17 cellular contexts compared by ENCODE assay signal in the genomic region with DNA sequence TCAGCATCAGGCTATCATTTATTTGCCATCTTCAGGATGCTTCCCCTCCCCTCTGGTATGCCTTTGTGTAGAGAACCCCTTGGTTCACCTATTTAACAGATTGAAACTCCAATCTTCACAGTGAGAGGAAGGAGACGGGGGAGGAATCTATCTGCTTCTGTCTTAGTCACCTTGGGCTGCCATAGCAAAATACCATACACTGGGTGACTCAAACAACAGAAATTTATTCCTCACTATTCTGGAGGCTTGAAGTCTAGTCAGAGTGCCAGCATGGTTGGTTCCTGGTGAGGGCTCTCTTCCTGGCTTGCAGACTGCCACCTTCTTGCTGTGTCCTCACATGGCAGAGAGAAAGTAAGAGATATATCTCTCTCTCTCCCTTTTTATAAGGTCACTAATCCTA. TPM values are rescaled to one million over a fixed set of nuclear protein-coding genes. Genes with fewer than 3 reads are reported as not detected.
DNase-seq lines count a peak whose midpoint lies in the region; ATAC-seq and TF ChIP-seq lines count a peak whose summit lies in the region.
"Had no signal": no experiment of that assay in that cellular context is flagged by ENCODE, and none has a peak within 500 bp of the region (broad histone marks: within the 10 kb centered on the region; RNA-seq: fewer than 3 reads in every experiment).

No MANE protein-coding gene starts in this region.

- no peaks in the 10 kb centered on the region for H3K9me3 Mint-ChIP-seq in glutamatergic neuron (ENCODE audit: unreplicated experiment)

- no peak overlapping the region for H3K27ac Mint-ChIP-seq in glutamatergic neuron (ENCODE audit: unreplicated experiment)
- H3K27ac Mint-ChIP-seq: stimulated activated memory B cell treated with anti-CD40 and anti-IgM and Interleukin-4, amounts not matched to agents 10 μg/mL and 1 μg/mL and 100 μg/mL, for 72 hours had no signal

- H3K27me3 Mint-ChIP-seq in glutamatergic neuron (ENCODE audit: unreplicated experiment) = peaks cover 1% of the 10 kb centered on the region

- no peak for ATAC-seq in GM19351 (IDR thresholded peaks at IDR 0.05; ENCODE audit: unreplicated experiment)
- ATAC-seq: gastrocnemius medialis; HepG2; stimulated activated memory B cell treated with anti-CD40 and anti-IgM and Interleukin-4, amounts not matched to agents 10 μg/mL and 1 μg/mL and 100 μg/mL, for 72 hours had no signal

- peaks cover 21% of the 10 kb centered on the region for H3K36me3 Mint-ChIP-seq in glutamatergic neuron (ENCODE audit: unreplicated experiment)
- H3K36me3 Mint-ChIP-seq: stimulated activated memory B cell treated with anti-CD40 and anti-IgM and Interleukin-4, amounts not matched to agents 10 μg/mL and 1 μg/mL and 100 μg/mL, for 72 hours had no signal

- no peak overlapping the region for H3K4me3 Mint-ChIP-seq in glutamatergic neuron (ENCODE audit: unreplicated experiment)
- H3K4me3 Mint-ChIP-seq: stimulated activated memory B cell treated with anti-CD40 and anti-IgM and Interleukin-4, amounts not matched to agents 10 μg/mL and 1 μg/mL and 100 μg/mL, for 72 hours had no signal

- in situ Hi-C loops in astrocyte of the spinal cord (cut with HindIII; ENCODE audit: low sequenced_read_pairs) = no loop called here

- TF ChIP-seq CTCF in AG10803 (conservative IDR thresholded peaks at IDR 0.05; ENCODE audit: low read length) (no peak), astrocyte of the spinal cord (IDR thresholded peaks at IDR 0.05; ENCODE audit: low read depth, low read length) (no peak), glutamatergic neuron (IDR thresholded peaks at IDR 0.05; ENCODE audit: partially characterized antibody, unreplicated experiment) (no peak)

- H3K4me3 ChIP-seq in AG10803 (ENCODE audit: low read length) = no peak overlapping the region
- no peak overlapping the region for H3K4me3 ChIP-seq in astrocyte of the spinal cord (ENCODE audit: low read depth, low read length)
- H3K4me3 ChIP-seq: gastrocnemius medialis, transverse colon had no signal

- H3K4me1 Mint-ChIP-seq in glutamatergic neuron (ENCODE audit: low read depth, unreplicated experiment) = peaks cover 9% of the 10 kb centered on the region
- H3K4me1 Mint-ChIP-seq: stimulated activated memory B cell treated with anti-CD40 and anti-IgM and Interleukin-4, amounts not matched to agents 10 μg/mL and 1 μg/mL and 100 μg/mL, for 72 hours had no signal

- peak; percentile 44 for DNase-seq in AG10803 (ENCODE audit: low read depth)
- DNase-seq in M059J (ENCODE audit: low read depth) = peak; percentile 91
- DNase-seq in astrocyte of the spinal cord (ENCODE audit: low read depth, low spot score) = peak; percentile 61
- peak; percentile 63 for DNase-seq in islet precursor cell
- no peak for DNase-seq in glutamatergic neuron
- DNase-seq in AG08395 (ENCODE audit: low spot score) = no peak
- no peak for DNase-seq in NCI-H345 (lab: John Stamatoyannopoulos, UW)
- DNase-seq: activated effector memory CD4-positive, alpha-beta T cell treated with anti-CD3 and anti-CD28 coated beads, Interleukin-2, amount 50 U/mL, for 16 hours; Caco-2; gastrocnemius medialis; midbrain; nucleus accumbens; SK-N-SH; transverse colon had no signal

RNA-seq across cellular contexts. Expression of gene EML1, which starts 13.5 kb away (rescaled TPM):
- total RNA-seq in M059J (2014; rRNA removed; shearing (Covaris generic)) = 32.0 and 32.6 TPM in 2 replicates
- total RNA-seq in glutamatergic neuron (ENCODE audit: unreplicated experiment) = 73.6 TPM

Comparison
In these comparisons a context has a peak if more than half of its experiments do, and no peak if none do; other contexts are left out.
1. DNase-seq: peak in AG10803 (single experiment), M059J (single experiment), astrocyte of the spinal cord (single experiment) and islet precursor cell (single experiment); none in glutamatergic neuron (single experiment), AG08395 (single experiment) and NCI-H345 (single experiment).